1 cellular context compared by ENCODE assay signal in the genomic region with DNA sequence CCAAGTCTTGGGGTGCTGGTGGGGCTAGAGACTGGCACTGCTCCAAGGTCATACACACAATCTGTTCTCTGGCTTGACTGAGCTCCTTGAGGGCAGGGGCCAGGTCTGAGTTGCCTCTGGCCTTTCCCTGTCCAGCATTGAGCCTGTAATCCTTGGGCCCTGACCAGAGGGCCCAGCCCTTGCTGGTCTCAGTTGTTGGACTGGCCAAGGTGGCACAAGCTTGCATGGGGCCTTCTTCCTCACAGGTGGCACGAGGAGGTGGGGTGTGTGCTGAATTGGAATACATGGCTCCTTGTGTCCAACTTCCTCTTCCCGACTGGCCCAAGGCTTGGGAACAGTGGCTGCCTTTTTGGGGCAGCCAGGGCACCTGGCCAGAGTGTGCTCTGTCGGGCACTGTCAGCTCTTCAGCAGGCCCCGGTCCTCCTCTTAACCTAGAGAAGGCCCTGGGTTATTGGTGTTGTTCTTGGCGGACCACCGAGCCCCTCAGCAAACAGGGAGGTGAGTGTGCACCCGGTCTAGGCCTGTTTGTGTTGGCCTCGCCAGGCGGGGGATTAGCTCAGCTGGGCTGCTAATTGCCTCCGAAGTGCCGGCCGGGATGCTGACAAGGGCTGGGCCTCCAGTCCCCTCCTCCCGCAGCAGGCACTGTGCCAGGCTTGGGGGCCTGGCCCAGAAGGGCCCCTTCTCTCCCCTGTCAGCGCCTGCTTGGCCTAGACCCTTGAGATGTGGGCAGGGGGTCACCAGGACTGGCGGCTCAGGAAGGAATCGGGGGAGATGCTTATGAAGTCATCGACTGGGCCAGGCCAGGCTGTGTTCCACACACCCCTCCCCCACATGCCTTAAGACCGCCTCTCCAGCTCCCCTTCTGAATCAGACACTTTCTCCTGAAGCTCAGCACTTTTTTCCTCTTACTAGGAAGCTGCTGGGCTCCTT.
TF ChIP-seq lines count a peak whose summit lies in the region.

No MANE protein-coding gene starts in this region.

TF ChIP-seq in HEK293, 187 proteins besides CTCF, POLR2A, EP300 and RAD21 (continued from another document and continues in another):
- TF ChIP-seq, protein P1, sequence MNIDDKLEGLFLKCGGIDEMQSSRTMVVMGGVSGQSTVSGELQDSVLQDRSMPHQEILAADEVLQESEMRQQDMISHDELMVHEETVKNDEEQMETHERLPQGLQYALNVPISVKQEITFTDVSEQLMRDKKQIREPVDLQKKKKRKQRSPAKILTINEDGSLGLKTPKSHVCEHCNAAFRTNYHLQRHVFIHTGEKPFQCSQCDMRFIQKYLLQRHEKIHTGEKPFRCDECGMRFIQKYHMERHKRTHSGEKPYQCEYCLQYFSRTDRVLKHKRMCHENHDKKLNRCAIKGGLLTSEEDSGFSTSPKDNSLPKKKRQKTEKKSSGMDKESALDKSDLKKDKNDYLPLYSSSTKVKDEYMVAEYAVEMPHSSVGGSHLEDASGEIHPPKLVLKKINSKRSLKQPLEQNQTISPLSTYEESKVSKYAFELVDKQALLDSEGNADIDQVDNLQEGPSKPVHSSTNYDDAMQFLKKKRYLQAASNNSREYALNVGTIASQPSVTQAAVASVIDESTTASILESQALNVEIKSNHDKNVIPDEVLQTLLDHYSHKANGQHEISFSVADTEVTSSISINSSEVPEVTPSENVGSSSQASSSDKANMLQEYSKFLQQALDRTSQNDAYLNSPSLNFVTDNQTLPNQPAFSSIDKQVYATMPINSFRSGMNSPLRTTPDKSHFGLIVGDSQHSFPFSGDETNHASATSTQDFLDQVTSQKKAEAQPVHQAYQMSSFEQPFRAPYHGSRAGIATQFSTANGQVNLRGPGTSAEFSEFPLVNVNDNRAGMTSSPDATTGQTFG (tag by site-specific recombination; IDR thresholded peaks at IDR 0.05; ENCODE audit: borderline replicate concordance), result no peak
- no peak for TF ChIP-seq ZNF626 (tag by site-specific recombination; IDR thresholded peaks at IDR 0.05)
- TF ChIP-seq, protein P2, sequence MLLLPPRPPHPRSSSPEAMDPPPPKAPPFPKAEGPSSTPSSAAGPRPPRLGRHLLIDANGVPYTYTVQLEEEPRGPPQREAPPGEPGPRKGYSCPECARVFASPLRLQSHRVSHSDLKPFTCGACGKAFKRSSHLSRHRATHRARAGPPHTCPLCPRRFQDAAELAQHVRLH (tag by site-specific recombination; IDR thresholded peaks at IDR 0.05), result 0 out of 2 replicates have a peak, but pooled peaks have one; percentile 10
- no peak for TF ChIP-seq ZNF48 (tag by site-specific recombination; IDR thresholded peaks at IDR 0.05)
- TF ChIP-seq ZNF660 (tag by site-specific recombination; IDR thresholded peaks at IDR 0.05), result peak; percentile 67; the same call in 1 of the 2 replicates
- no peak for TF ChIP-seq ZNF133 (tag by site-specific recombination; IDR thresholded peaks at IDR 0.05)
- TF ChIP-seq ZNF302 (tag by site-specific recombination; IDR thresholded peaks at IDR 0.05; ENCODE audit: low read depth), result no peak
- peak; percentile 61; the same call in 1 of the 2 replicates for TF ChIP-seq ZNF394 (tag by site-specific recombination; IDR thresholded peaks at IDR 0.05; ENCODE audit: borderline replicate concordance)
- TF ChIP-seq GFI1B (tag by site-specific recombination; IDR thresholded peaks at IDR 0.05), result no peak
- no peak for TF ChIP-seq BCL11A (tag by site-specific recombination; IDR thresholded peaks at IDR 0.05; ENCODE audit: low read depth)
- TF ChIP-seq, protein P3, sequence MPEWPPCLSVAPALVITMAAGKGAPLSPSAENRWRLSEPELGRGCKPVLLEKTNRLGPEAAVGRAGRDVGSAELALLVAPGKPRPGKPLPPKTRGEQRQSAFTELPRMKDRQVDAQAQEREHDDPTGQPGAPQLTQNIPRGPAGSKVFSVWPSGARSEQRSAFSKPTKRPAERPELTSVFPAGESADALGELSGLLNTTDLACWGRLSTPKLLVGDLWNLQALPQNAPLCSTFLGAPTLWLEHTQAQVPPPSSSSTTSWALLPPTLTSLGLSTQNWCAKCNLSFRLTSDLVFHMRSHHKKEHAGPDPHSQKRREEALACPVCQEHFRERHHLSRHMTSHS (tag by site-specific recombination; IDR thresholded peaks at IDR 0.05), result no peak
- TF ChIP-seq ZNF530 (tag by site-specific recombination; IDR thresholded peaks at IDR 0.05; ENCODE audit: low read depth), result no peak
- TF ChIP-seq ZNF544 (tag by site-specific recombination; IDR thresholded peaks at IDR 0.05), result no peak
- peak; percentile 72 for TF ChIP-seq KLF1 (tag by site-specific recombination; IDR thresholded peaks at IDR 0.05)
- TF ChIP-seq ZBTB48 (tag by site-specific recombination; IDR thresholded peaks at IDR 0.05), result 0 out of 2 replicates have a peak, but pooled peaks have one; percentile 31
- no peak for TF ChIP-seq ZNF510 (tag by site-specific recombination; IDR thresholded peaks at IDR 0.05; ENCODE audit: insufficient replicate concordance)
- TF ChIP-seq, protein P4, sequence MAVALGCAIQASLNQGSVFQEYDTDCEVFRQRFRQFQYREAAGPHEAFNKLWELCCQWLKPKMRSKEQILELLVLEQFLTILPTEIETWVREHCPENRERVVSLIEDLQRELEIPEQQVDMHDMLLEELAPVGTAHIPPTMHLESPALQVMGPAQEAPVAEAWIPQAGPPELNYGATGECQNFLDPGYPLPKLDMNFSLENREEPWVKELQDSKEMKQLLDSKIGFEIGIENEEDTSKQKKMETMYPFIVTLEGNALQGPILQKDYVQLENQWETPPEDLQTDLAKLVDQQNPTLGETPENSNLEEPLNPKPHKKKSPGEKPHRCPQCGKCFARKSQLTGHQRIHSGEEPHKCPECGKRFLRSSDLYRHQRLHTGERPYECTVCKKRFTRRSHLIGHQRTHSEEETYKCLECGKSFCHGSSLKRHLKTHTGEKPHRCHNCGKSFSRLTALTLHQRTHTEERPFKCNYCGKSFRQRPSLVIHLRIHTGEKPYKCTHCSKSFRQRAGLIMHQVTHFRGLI (tag by site-specific recombination; IDR thresholded peaks at IDR 0.05), result peak; percentile 89
- no peak for TF ChIP-seq ZNF37A (tag by site-specific recombination; IDR thresholded peaks at IDR 0.05)
- peak; percentile 71 for TF ChIP-seq KLF16 (tag by site-specific recombination; IDR thresholded peaks at IDR 0.05)
- TF ChIP-seq KLF7 (tag by site-specific recombination; IDR thresholded peaks at IDR 0.05; ENCODE audit: borderline replicate concordance), result no peak
- TF ChIP-seq MZF1 (tag by site-specific recombination; IDR thresholded peaks at IDR 0.05; ENCODE audit: borderline replicate concordance), result peak; percentile 40; the same call in 1 of the 2 replicates
- TF ChIP-seq, protein P5, sequence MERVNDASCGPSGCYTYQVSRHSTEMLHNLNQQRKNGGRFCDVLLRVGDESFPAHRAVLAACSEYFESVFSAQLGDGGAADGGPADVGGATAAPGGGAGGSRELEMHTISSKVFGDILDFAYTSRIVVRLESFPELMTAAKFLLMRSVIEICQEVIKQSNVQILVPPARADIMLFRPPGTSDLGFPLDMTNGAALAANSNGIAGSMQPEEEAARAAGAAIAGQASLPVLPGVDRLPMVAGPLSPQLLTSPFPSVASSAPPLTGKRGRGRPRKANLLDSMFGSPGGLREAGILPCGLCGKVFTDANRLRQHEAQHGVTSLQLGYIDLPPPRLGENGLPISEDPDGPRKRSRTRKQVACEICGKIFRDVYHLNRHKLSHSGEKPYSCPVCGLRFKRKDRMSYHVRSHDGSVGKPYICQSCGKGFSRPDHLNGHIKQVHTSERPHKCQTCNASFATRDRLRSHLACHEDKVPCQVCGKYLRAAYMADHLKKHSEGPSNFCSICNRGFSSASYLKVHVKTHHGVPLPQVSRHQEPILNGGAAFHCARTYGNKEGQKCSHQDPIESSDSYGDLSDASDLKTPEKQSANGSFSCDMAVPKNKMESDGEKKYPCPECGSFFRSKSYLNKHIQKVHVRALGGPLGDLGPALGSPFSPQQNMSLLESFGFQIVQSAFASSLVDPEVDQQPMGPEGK (tag by site-specific recombination; IDR thresholded peaks at IDR 0.05), result peak; percentile 89
- no peak for TF ChIP-seq YY1 (tag by site-specific recombination; IDR thresholded peaks at IDR 0.05)
- TF ChIP-seq, protein P6, sequence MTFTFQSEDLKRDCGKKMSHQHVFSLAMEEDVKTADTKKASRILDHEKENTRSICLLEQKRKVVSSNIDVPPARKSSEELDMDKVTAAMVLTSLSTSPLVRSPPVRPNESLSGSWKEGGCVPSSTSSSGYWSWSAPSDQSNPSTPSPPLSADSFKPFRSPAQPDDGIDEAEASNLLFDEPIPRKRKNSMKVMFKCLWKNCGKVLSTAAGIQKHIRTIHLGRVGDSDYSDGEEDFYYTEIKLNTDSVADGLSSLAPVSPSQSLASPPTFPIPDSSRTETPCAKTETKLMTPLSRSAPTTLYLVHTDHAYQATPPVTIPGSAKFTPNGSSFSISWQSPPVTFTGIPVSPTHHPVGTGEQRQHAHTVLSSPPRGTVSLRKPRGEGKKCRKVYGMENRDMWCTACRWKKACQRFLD (tag by site-specific recombination; IDR thresholded peaks at IDR 0.05), result peak; percentile 94
- 0 out of 2 replicates have a peak, but pooled peaks have one; percentile 21 for TF ChIP-seq PRDM1 (tag by site-specific recombination; IDR thresholded peaks at IDR 0.05)
- peak; percentile 44; the same call in 1 of the 2 replicates for TF ChIP-seq KLF9 (tag by site-specific recombination; IDR thresholded peaks at IDR 0.05; ENCODE audit: low read depth)
- peak; percentile 54 for TF ChIP-seq ZXDB (tag by site-specific recombination; IDR thresholded peaks at IDR 0.05)
- TF ChIP-seq, protein P7, sequence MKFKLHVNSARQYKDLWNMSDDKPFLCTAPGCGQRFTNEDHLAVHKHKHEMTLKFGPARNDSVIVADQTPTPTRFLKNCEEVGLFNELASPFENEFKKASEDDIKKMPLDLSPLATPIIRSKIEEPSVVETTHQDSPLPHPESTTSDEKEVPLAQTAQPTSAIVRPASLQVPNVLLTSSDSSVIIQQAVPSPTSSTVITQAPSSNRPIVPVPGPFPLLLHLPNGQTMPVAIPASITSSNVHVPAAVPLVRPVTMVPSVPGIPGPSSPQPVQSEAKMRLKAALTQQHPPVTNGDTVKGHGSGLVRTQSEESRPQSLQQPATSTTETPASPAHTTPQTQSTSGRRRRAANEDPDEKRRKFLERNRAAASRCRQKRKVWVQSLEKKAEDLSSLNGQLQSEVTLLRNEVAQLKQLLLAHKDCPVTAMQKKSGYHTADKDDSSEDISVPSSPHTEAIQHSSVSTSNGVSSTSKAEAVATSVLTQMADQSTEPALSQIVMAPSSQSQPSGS (tag by site-specific recombination; IDR thresholded peaks at IDR 0.05; ENCODE audit: low read depth), result no peak
- TF ChIP-seq, protein P8, sequence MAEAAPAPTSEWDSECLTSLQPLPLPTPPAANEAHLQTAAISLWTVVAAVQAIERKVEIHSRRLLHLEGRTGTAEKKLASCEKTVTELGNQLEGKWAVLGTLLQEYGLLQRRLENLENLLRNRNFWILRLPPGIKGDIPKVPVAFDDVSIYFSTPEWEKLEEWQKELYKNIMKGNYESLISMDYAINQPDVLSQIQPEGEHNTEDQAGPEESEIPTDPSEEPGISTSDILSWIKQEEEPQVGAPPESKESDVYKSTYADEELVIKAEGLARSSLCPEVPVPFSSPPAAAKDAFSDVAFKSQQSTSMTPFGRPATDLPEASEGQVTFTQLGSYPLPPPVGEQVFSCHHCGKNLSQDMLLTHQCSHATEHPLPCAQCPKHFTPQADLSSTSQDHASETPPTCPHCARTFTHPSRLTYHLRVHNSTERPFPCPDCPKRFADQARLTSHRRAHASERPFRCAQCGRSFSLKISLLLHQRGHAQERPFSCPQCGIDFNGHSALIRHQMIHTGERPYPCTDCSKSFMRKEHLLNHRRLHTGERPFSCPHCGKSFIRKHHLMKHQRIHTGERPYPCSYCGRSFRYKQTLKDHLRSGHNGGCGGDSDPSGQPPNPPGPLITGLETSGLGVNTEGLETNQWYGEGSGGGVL (tag by site-specific recombination; IDR thresholded peaks at IDR 0.05), result 0 out of 2 replicates have a peak, but pooled peaks have one; percentile 44
- TF ChIP-seq, protein P9, sequence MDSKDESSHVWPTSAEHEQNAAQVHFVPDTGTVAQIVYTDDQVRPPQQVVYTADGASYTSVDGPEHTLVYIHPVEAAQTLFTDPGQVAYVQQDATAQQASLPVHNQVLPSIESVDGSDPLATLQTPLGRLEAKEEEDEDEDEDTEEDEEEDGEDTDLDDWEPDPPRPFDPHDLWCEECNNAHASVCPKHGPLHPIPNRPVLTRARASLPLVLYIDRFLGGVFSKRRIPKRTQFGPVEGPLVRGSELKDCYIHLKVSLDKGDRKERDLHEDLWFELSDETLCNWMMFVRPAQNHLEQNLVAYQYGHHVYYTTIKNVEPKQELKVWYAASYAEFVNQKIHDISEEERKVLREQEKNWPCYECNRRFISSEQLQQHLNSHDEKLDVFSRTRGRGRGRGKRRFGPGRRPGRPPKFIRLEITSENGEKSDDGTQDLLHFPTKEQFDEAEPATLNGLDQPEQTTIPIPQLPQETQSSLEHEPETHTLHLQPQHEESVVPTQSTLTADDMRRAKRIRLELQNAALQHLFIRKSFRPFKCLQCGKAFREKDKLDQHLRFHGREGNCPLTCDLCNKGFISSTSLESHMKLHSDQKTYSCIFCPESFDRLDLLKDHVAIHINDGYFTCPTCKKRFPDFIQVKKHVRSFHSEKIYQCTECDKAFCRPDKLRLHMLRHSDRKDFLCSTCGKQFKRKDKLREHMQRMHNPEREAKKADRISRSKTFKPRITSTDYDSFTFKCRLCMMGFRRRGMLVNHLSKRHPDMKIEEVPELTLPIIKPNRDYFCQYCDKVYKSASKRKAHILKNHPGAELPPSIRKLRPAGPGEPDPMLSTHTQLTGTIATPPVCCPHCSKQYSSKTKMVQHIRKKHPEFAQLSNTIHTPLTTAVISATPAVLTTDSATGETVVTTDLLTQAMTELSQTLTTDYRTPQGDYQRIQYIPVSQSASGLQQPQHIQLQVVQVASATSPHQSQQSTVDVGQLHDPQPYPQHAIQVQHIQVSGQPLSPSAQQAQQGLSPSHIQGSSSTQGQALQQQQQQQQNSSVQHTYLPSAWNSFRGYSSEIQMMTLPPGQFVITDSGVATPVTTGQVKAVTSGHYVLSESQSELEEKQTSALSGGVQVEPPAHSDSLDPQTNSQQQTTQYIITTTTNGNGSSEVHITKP (tag by site-specific recombination; IDR thresholded peaks at IDR 0.05), result peak; percentile 35; the same call in 1 of the 2 replicates
- TF ChIP-seq ZIC2 (tag by site-specific recombination; IDR thresholded peaks at IDR 0.05), result peak; percentile 90
- TF ChIP-seq GLIS1 (tag by site-specific recombination; IDR thresholded peaks at IDR 0.05), result peak; percentile 62; the same call in 1 of the 2 replicates
- no peak for TF ChIP-seq ZNF175 (tag by site-specific recombination; IDR thresholded peaks at IDR 0.05)
- no peak for TF ChIP-seq ZNF132 (tag by site-specific recombination; IDR thresholded peaks at IDR 0.05; ENCODE audit: borderline replicate concordance)
- peak; percentile 73 for TF ChIP-seq KLF10 (tag by site-specific recombination; IDR thresholded peaks at IDR 0.05)
